14 cellular contexts compared by ENCODE assay signal in genomic region chr3:72903004-72903403, GRCh38. TPM values are rescaled to one million over a fixed set of nuclear protein-coding genes. Genes with fewer than 3 reads are reported as not detected.
DNase-seq lines count a peak whose midpoint lies in the region; ATAC-seq and TF ChIP-seq lines count a peak whose summit lies in the region.
"Had no signal": no experiment of that assay in that cellular context is flagged by ENCODE, and none has a peak within 500 bp of the region (broad histone marks: within the 10 kb centered on the region; RNA-seq: fewer than 3 reads in every experiment).

No MANE protein-coding gene starts in this region.

- TF ChIP-seq CTCF in WTC11 (IDR thresholded peaks at IDR 0.05) (no peak), foreskin keratinocyte (conservative IDR thresholded peaks at IDR 0.05) (no peak)

- DNase-seq in A172 (ENCODE audit: low spot score) (peak; percentile 63), HS-27A (ENCODE audit: low read depth) (peak; percentile 66), WTC11 (ENCODE audit: low spot score) (no peak), foreskin keratinocyte (peak; percentile 71 to 75), NCI-H524 (lab: John Stamatoyannopoulos, UW) (no peak), NCI-H345 treated with DMSO at 0.1 percent for 48 hours (lab: John Stamatoyannopoulos, UW; ENCODE audit: unreplicated experiment) (no peak)
- no peak for DNase-seq in activated CD4-positive, alpha-beta T cell treated with anti-CD3 and anti-CD28 coated beads for 1 hour
- no peak for DNase-seq in activated naive CD8-positive, alpha-beta T cell treated with anti-CD3 and anti-CD28 coated beads for 36 hours
- DNase-seq: activated CD8-positive, alpha-beta memory T cell treated with anti-CD3 and anti-CD28 coated beads for 24 hours; AML-193; effector CD8-positive, alpha-beta T cell; NCI-H2029; sigmoid colon had no signal

- CTCF ChIA-PET in WTC11 (lab: Charles Lee) = no interaction called here

- H3K27ac Mint-ChIP-seq in WTC11 = no peak overlapping the region
- H3K27ac Mint-ChIP-seq in activated naive CD8-positive, alpha-beta T cell treated with anti-CD3 and anti-CD28 coated beads for 36 hours = no peak overlapping the region
- H3K27ac Mint-ChIP-seq: T-helper 1 cell treated with Interleukin-12 subunit alpha and Interleukin-12 subunit beta and Interleukin-4 antibody, amounts not matched to agents 30 μg/mL and 1 μg/mL, for 36 hours had no signal

- no peaks in the 10 kb centered on the region; the same call in 1 of the 2 replicates for H3K36me3 Mint-ChIP-seq in WTC11
- no peaks in the 10 kb centered on the region for H3K36me3 Mint-ChIP-seq in activated naive CD8-positive, alpha-beta T cell treated with anti-CD3 and anti-CD28 coated beads for 36 hours

- no peak overlapping the region for H3K4me3 Mint-ChIP-seq in WTC11
- H3K4me3 Mint-ChIP-seq in activated naive CD8-positive, alpha-beta T cell treated with anti-CD3 and anti-CD28 coated beads for 36 hours = no peak overlapping the region
- H3K4me3 Mint-ChIP-seq: T-helper 1 cell treated with Interleukin-12 subunit alpha and Interleukin-12 subunit beta and Interleukin-4 antibody, amounts not matched to agents 30 μg/mL and 1 μg/mL, for 36 hours had no signal

- peaks cover 4% of the 10 kb centered on the region for H3K9me3 Mint-ChIP-seq in WTC11
- H3K9me3 Mint-ChIP-seq in activated naive CD8-positive, alpha-beta T cell treated with anti-CD3 and anti-CD28 coated beads for 36 hours = no peaks in the 10 kb centered on the region
- H3K9me3 Mint-ChIP-seq: T-helper 1 cell treated with Interleukin-12 subunit alpha and Interleukin-12 subunit beta and Interleukin-4 antibody, amounts not matched to agents 30 μg/mL and 1 μg/mL, for 36 hours had no signal

- H3K4me1 Mint-ChIP-seq in WTC11 = no peaks in the 10 kb centered on the region
- H3K4me1 Mint-ChIP-seq in activated naive CD8-positive, alpha-beta T cell treated with anti-CD3 and anti-CD28 coated beads for 36 hours = no peaks in the 10 kb centered on the region

- H3K27me3 Mint-ChIP-seq in WTC11 (ENCODE audit: low read depth) = no peaks in the 10 kb centered on the region
- peaks cover 10% of the 10 kb centered on the region for H3K27me3 Mint-ChIP-seq in activated naive CD8-positive, alpha-beta T cell treated with anti-CD3 and anti-CD28 coated beads for 36 hours

- peaks cover 4% of the 10 kb centered on the region for H3K4me1 ChIP-seq in foreskin keratinocyte

- H3K27me3 ChIP-seq in foreskin keratinocyte = peaks cover 4% of the 10 kb centered on the region
- H3K27me3 ChIP-seq: sigmoid colon had no signal

- no peak for ATAC-seq in WTC11
- peak; percentile 88 for ATAC-seq in foreskin keratinocyte

- H3K27ac ChIP-seq in foreskin keratinocyte = no peak overlapping the region

- POLR2A ChIA-PET in WTC11 (lab: Charles Lee) = no interaction called here

TF ChIP-seq in WTC11, 78 proteins besides CTCF, POLR2A, EP300 and RAD21:
- TF ChIP-seq ATF3 (CRISPR knock-in tag; conservative IDR thresholded peaks at IDR 0.05) (no peak), ZNF121 (CRISPR knock-in tag; IDR thresholded peaks at IDR 0.05) (no peak), GABPB1 (CRISPR knock-in tag; IDR thresholded peaks at IDR 0.05) (peak; percentile 73)
TF ChIP-seq in WTC11: peak in this region for 1.

RNA-seq across cellular contexts. Expression of gene GXYLT2, which starts 15.2 kb away (rescaled TPM):
- total RNA-seq in A172 (2014; rRNA removed; shearing (Covaris generic)) = 6.0 and 6.6 TPM in 2 replicates
- total RNA-seq in WTC11 (2021) (5.3 to 6.5 TPM (median 6.2 TPM) in 3 replicates), foreskin keratinocyte (1.8 and 2.6 TPM in 2 replicates)
- 0.36 and 0.56 TPM in 2 replicates for polyA plus RNA-seq in foreskin keratinocyte
- under 1 TPM; 0.16 to 0.32 TPM for total RNA-seq in activated naive CD8-positive, alpha-beta T cell treated with anti-CD3 and anti-CD28 coated beads for 36 hours

RNA-seq across cellular contexts. Expression of gene SHQ1, which starts 54.8 kb away (rescaled TPM):
- 15.4 and 15.8 TPM in 2 replicates for total RNA-seq in A172 (2014; rRNA removed; shearing (Covaris generic))
- 24.5 to 29.1 TPM (median 27.2 TPM) in 3 replicates for total RNA-seq in WTC11 (2021)
- 17.6 and 18.1 TPM in 2 replicates for total RNA-seq in foreskin keratinocyte
- polyA plus RNA-seq in foreskin keratinocyte = 7.4 and 9.3 TPM in 2 replicates
- total RNA-seq in activated naive CD8-positive, alpha-beta T cell treated with anti-CD3 and anti-CD28 coated beads for 36 hours = 10 to 100 TPM; 38.9 to 40.0 TPM

Comparison
In these comparisons a context has a peak if more than half of its experiments do, and no peak if none do; other contexts are left out.
1. DNase-seq: peak in A172 (single experiment), HS-27A (single experiment) and foreskin keratinocyte (2 of 2); none in WTC11 (single experiment), NCI-H524 (0 of 2), activated CD4-positive, alpha-beta T cell treated with anti-CD3 and anti-CD28 coated beads for 1 hour (single experiment), NCI-H345 treated with DMSO at 0.1 percent for 48 hours (single experiment) and activated naive CD8-positive, alpha-beta T cell treated with anti-CD3 and anti-CD28 coated beads for 36 hours (single experiment).